ENCODE assay signal across 8 cellular contexts in the genomic region with DNA sequence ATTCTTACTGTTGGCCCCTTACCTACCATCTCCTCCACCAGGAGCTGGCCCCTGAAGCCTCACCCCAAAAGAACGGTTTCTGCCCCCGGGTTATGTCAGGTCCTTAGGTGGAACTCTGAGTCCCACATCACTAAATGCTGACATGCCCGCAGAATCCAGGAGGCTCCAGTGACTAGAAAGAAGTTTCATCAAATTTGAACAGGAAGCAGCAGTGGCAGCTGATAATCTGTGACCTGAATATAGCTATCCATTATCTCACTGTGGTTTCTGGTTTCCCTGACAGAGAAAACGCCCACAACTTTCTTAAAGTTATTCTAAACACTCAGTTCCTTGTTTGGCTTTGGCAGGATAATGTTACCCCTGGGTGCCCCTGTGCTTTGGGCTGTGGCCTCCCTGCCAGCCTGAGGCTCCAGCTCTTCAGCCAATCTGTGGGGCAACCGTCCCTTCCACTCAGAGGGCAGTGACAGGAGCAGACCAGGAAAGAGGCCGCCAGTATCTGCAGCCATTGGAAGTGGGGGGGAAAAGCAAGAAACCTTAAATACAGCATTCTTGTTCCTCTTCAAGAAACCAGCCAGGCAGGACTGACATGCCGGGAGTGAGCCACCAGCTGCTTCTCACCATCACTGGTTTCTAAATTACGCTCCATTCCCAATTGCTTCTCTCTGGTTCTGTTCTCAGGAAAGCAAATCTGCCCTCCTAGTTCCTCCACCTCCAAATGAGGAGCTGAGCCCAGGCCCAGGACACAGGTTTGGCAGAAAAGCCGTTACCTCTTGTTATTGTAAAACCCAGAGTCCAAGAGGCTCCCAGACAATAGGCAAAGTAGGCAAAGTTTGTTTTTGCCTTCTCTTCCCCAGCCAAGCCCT. TPM values are rescaled to one million over a fixed set of nuclear protein-coding genes. Genes with fewer than 3 reads are reported as not detected.
DNase-seq lines count a peak whose midpoint lies in the region; ATAC-seq and TF ChIP-seq lines count a peak whose summit lies in the region.

No MANE protein-coding gene starts in this region.

- H3K9me3 ChIP-seq in mammary epithelial cell (replicated peaks; ENCODE audit: insufficient read depth, low read length) = no peaks in the 10 kb centered on the region

- H4K5ac ChIP-seq in mesendoderm (ENCODE audit: low read length) = no peak overlapping the region

- no peak overlapping the region for H3K23ac ChIP-seq in mesendoderm (ENCODE audit: low read length)

- H3K18ac ChIP-seq in mesendoderm (ENCODE audit: low read length) = no peak overlapping the region

- H3K4me3 ChIP-seq in mammary epithelial cell (replicated peaks in 1 of 3; ENCODE audit: insufficient read depth in 1 of 3, low read depth in 2 of 3, low read length in 3 of 3) (no peak overlapping the region), mesendoderm (ENCODE audit: low read length) (no peak overlapping the region)

- peak overlapping the region; percentile 21 for H3K4me2 ChIP-seq in mammary epithelial cell (ENCODE audit: insufficient read depth, low read depth, low read length)
- H3K4me2 ChIP-seq in mesendoderm (ENCODE audit: low read length) = no peak overlapping the region

- no peaks in the 10 kb centered on the region for H3K9me3 Mint-ChIP-seq in activated CD4-positive, alpha-beta T cell treated with anti-CD3 and anti-CD28 coated beads for 36 hours (ENCODE audit: low read depth)

- H2AK5ac ChIP-seq in mesendoderm (ENCODE audit: low read length) = no peak overlapping the region

- H3K27ac Mint-ChIP-seq in activated CD4-positive, alpha-beta T cell treated with anti-CD3 and anti-CD28 coated beads for 36 hours = peak overlapping the region; percentile 87

- intact Hi-C loops in activated CD4-positive, alpha-beta T cell treated with anti-CD3 and anti-CD28 coated beads for 36 hours (cut with DNase I, micrococcal nuclease) = loop anchor here (1.0 to 5.0 kb wide), 4 partner anchors 41 to 124 kb away; partner anchors contain the start of gene VCL (in 1 of the 2)
- intact Hi-C loops in mammary epithelial cell (cut with micrococcal nuclease) = loop anchor here (5.0 to 10.0 kb wide), 2 partner anchors 78 to 126 kb away; no protein-coding TSS in a partner anchor

- H3K27ac ChIP-seq in mammary epithelial cell (ENCODE audit: insufficient read depth, low read depth, low read length) (no peak overlapping the region), mesendoderm (ENCODE audit: low read depth, low read length) (no peak overlapping the region)

- no peaks in the 10 kb centered on the region for H4K20me1 ChIP-seq in mammary epithelial cell (ENCODE audit: insufficient read depth, low read length)

- H2BK15ac ChIP-seq in mesendoderm (replicated peaks; ENCODE audit: low read depth) = no peak overlapping the region

- in situ Hi-C loops in mammary epithelial cell (cut with MboI; ENCODE audit: low sequenced_read_pairs in 2 of 2) = no loop called here

- H3K4ac ChIP-seq in mesendoderm (ENCODE audit: low read depth, low read length) = no peak overlapping the region

- ATAC-seq in activated CD4-positive, alpha-beta T cell treated with anti-CD3 and anti-CD28 coated beads for 36 hours = peak; percentile 66
- peak; percentile 53 for ATAC-seq in HG02981 (IDR thresholded peaks at IDR 0.05; ENCODE audit: unreplicated experiment)
- no peak for ATAC-seq in HG03457 (IDR thresholded peaks at IDR 0.05; ENCODE audit: unreplicated experiment)

- H3K4me1 ChIP-seq in mammary epithelial cell (ENCODE audit: insufficient read depth, low read length) = peaks cover 13% of the 10 kb centered on the region
- peaks cover 3% of the 10 kb centered on the region for H3K4me1 ChIP-seq in mesendoderm (ENCODE audit: control insufficient read depth, low read depth, low read length)

- peak; percentile 44 for DNase-seq in activated CD4-positive, alpha-beta T cell treated with anti-CD3 and anti-CD28 coated beads for 36 hours
- no peak for DNase-seq in activated CD4-positive, alpha-beta T cell treated with anti-CD3 and anti-CD28 coated beads for 1 hour
- peak; percentile 84 for DNase-seq in RPMI7951 (ENCODE audit: low read depth)
- DNase-seq in mammary epithelial cell = peak; percentile 55
- DNase-seq in mesendoderm = no peak
- DNase-seq in AG08396 (ENCODE audit: low spot score) = no peak

- dilution Hi-C loops in mammary epithelial cell (cut with HindIII; ENCODE audit: low sequenced_read_pairs) = no loop called here

- H3K4me1 Mint-ChIP-seq in activated CD4-positive, alpha-beta T cell treated with anti-CD3 and anti-CD28 coated beads for 36 hours = peaks cover 58% of the 10 kb centered on the region

- no TSS peak for BruUV-seq in mammary epithelial cell (replicated peaks; lab: Mats Ljungman, UMichigan)

- CTCF ChIA-PET in activated CD4-positive, alpha-beta T cell treated with anti-CD3 and anti-CD28 coated beads for 36 hours (lab: Charles Lee) = interaction anchor here (0.5 to 3.6 kb wide), 30 partner anchors 10 to 308 kb away, joined by 3 to 23 read pairs (median 4); no protein-coding TSS in a partner anchor
- CTCF ChIA-PET in mammary epithelial cell (lab: Charles Lee; ENCODE audit: low non-redundant PET) = no interaction called here

- H3K56ac ChIP-seq in mesendoderm (ENCODE audit: low read length) = peak overlapping the region; percentile 28

- no peak overlapping the region for H3K9ac ChIP-seq in mammary epithelial cell (ENCODE audit: insufficient read depth, low read length)
- H3K9ac ChIP-seq in mesendoderm (ENCODE audit: low read length) = no peak overlapping the region

- H2BK5ac ChIP-seq in mesendoderm (ENCODE audit: low read length) = no peak overlapping the region

- TF ChIP-seq CTCF in mammary epithelial cell (conservative IDR thresholded peaks at IDR 0.05 in 1 of 2, IDR thresholded peaks at IDR 0.05 in 1 of 2; ENCODE audit: extremely low read depth in 1 of 2, insufficient read depth in 1 of 2, low read depth in 1 of 2, low read length in 2 of 2) = no peak

- no peaks in the 10 kb centered on the region for H3K27me3 ChIP-seq in mammary epithelial cell (ENCODE audit: insufficient read depth, low read length)
- no peaks in the 10 kb centered on the region for H3K27me3 ChIP-seq in mesendoderm (ENCODE audit: insufficient read depth, low read length, poor library complexity)

- POLR2A ChIA-PET in activated CD4-positive, alpha-beta T cell treated with anti-CD3 and anti-CD28 coated beads for 36 hours (lab: Charles Lee) = interaction anchor here (0.6 to 1.0 kb wide), 4 partner anchors 35 to 192 kb away, joined by 3 read pairs; no protein-coding TSS in a partner anchor

- peak overlapping the region; percentile 35 for H3K4me3 Mint-ChIP-seq in activated CD4-positive, alpha-beta T cell treated with anti-CD3 and anti-CD28 coated beads for 36 hours

- no peaks in the 10 kb centered on the region for H3K27me3 Mint-ChIP-seq in activated CD4-positive, alpha-beta T cell treated with anti-CD3 and anti-CD28 coated beads for 36 hours

- no peak overlapping the region for H2BK120ac ChIP-seq in mesendoderm (ENCODE audit: low read depth, low read length)

- no peaks in the 10 kb centered on the region for H3K36me3 Mint-ChIP-seq in activated CD4-positive, alpha-beta T cell treated with anti-CD3 and anti-CD28 coated beads for 36 hours (ENCODE audit: low read depth)

- 6% methylated on average over 7 of the region's 9 CpGs for WGBS in mammary epithelial cell (ENCODE audit: low coverage, missing lambda C conversion rate)
- WGBS in mesendoderm (ENCODE audit: extremely low coverage, insufficient coverage, low lambda C conversion rate) = no CpG with 5 or more reads among the region's 9 CpGs

- H4K8ac ChIP-seq in mesendoderm (ENCODE audit: low read depth, low read length) = no peak overlapping the region

- H3K79me1 ChIP-seq in mesendoderm (ENCODE audit: low read length) = no peaks in the 10 kb centered on the region

- H3K79me2 ChIP-seq in mammary epithelial cell (ENCODE audit: insufficient read depth, low read length) (no peaks in the 10 kb centered on the region), mesendoderm (ENCODE audit: control insufficient read depth, insufficient read depth, low read length) (no peaks in the 10 kb centered on the region)

- H3K36me3 ChIP-seq in mammary epithelial cell (ENCODE audit: insufficient read depth, low read length) (no peaks in the 10 kb centered on the region), mesendoderm (ENCODE audit: control insufficient read depth, insufficient read depth, low read length) (no peaks in the 10 kb centered on the region)

- H2AFZ ChIP-seq in mammary epithelial cell (ENCODE audit: low read depth, low read length) = peak overlapping the region; percentile 77

RNA-seq across cellular contexts. Expression of gene VCL, which starts 41.2 kb away (rescaled TPM):
- total RNA-seq in activated CD4-positive, alpha-beta T cell treated with anti-CD3 and anti-CD28 coated beads for 36 hours = 10 to 100 TPM; 20.7 to 22.7 TPM
- 62.7 and 66.2 TPM in 2 replicates for total RNA-seq in RPMI7951 (2014; rRNA removed; shearing (Covaris generic))
- 100 to 1,000 TPM; 136 to 172 TPM for total RNA-seq in mammary epithelial cell
- 70.9 TPM for polyA plus RNA-seq in mammary epithelial cell
- polyA minus RNA-seq in mammary epithelial cell = 222 TPM
- 212 TPM for polyA plus RNA-seq in mesendoderm (2013, experiment 1 of 2)
- polyA plus RNA-seq in mesendoderm (2013, experiment 2 of 2) = 218 TPM

RNA-seq across cellular contexts. Expression of gene PLAU, which starts 45.8 kb away (rescaled TPM):
- total RNA-seq in activated CD4-positive, alpha-beta T cell treated with anti-CD3 and anti-CD28 coated beads for 36 hours = under 1 TPM in 1 of 2 experiments, not detected in 1; 0.16 TPM
- 173 and 188 TPM in 2 replicates for total RNA-seq in RPMI7951 (2014; rRNA removed; shearing (Covaris generic))
- total RNA-seq in mammary epithelial cell = 100 to 1,000 TPM in 1 of 2 donors, 10 to 100 TPM in 1; 85.7 to 712 TPM
- 269 TPM for polyA plus RNA-seq in mammary epithelial cell
- polyA minus RNA-seq in mammary epithelial cell = 274 TPM
- polyA plus RNA-seq in mesendoderm (2013, experiment 1 of 2) = 15.7 TPM
- 15.6 TPM for polyA plus RNA-seq in mesendoderm (2013, experiment 2 of 2)

Comparison
In these comparisons a context has a peak if more than half of its experiments do, and no peak if none do; other contexts are left out.
1. DNase-seq: peak in activated CD4-positive, alpha-beta T cell treated with anti-CD3 and anti-CD28 coated beads for 36 hours (single experiment), RPMI7951 (single experiment) and mammary epithelial cell (single experiment); none in activated CD4-positive, alpha-beta T cell treated with anti-CD3 and anti-CD28 coated beads for 1 hour (single experiment), mesendoderm (single experiment) and AG08396 (single experiment).
2. RNA of gene PLAU, which starts 45.8 kb away (total RNA-seq): 85.7 to 712 TPM in mammary epithelial cell and 173 to 188 TPM in RPMI7951; 0.16 TPM in activated CD4-positive, alpha-beta T cell treated with anti-CD3 and anti-CD28 coated beads for 36 hours; every median in the first group is over 10 times any median in the second.